ENCODE assay signal across 8 cellular contexts in genomic region chr16:87383522-87384161, GRCh38. TPM values are rescaled to one million over a fixed set of nuclear protein-coding genes. Genes with fewer than 3 reads are reported as not detected.
DNase-seq lines count a peak whose midpoint lies in the region; ATAC-seq and TF ChIP-seq lines count a peak whose summit lies in the region.

A gene with protein sequence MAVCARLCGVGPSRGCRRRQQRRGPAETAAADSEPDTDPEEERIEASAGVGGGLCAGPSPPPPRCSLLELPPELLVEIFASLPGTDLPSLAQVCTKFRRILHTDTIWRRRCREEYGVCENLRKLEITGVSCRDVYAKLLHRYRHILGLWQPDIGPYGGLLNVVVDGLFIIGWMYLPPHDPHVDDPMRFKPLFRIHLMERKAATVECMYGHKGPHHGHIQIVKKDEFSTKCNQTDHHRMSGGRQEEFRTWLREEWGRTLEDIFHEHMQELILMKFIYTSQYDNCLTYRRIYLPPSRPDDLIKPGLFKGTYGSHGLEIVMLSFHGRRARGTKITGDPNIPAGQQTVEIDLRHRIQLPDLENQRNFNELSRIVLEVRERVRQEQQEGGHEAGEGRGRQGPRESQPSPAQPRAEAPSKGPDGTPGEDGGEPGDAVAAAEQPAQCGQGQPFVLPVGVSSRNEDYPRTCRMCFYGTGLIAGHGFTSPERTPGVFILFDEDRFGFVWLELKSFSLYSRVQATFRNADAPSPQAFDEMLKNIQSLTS (minus strand): TSS chr16:87383776. CDS start chr16:87383744, 32 bp downstream.

- DNase-seq in GM12864 (ENCODE audit: low read depth): peak; percentile 73
- peak; percentile 56 for DNase-seq in NCI-H1105 treated with DMSO at 0.1 percent for 48 hours (lab: John Stamatoyannopoulos, UW)
- DNase-seq in T-helper 2 cell: peak; percentile 83 to 86 (median 85)
- DNase-seq in right cardiac atrium: peak; percentile 87 to 95 (median 94)
- DNase-seq in putamen (ENCODE audit: low spot score): peak; percentile 94
- peak in 1 of 2 donors; percentile 95 for DNase-seq in vagina (ENCODE audit: extremely low spot score in 2 of 2)

- peak within 1 kb of the TSS; percentile 90 for H3K27ac ChIP-seq in angular gyrus (ENCODE audit: low read depth, low read length)
- H3K27ac ChIP-seq in right cardiac atrium (ENCODE audit: low read length): peak within 1 kb of the TSS; percentile 87
- H3K27ac ChIP-seq in vagina: peak within 1 kb of the TSS; percentile 98

- H3K4me3 ChIP-seq in GM12864 (ENCODE audit: low read depth, low read length) (peak within 1 kb of the TSS; percentile 81), right cardiac atrium (ENCODE audit: low read length) (peak within 1 kb of the TSS; percentile 73), vagina (peak within 1 kb of the TSS; percentile 62 to 94)

- H3K36me3 ChIP-seq in vagina: no peaks in the 10 kb centered on the region

- intact Hi-C loops in right cardiac atrium (cut with DNase I) (loop anchor here in 3 of 4 donors (5.0 kb wide), 2 partner anchors 56 to 61 kb away; no protein-coding TSS in a partner anchor), vagina (cut with DNase I) (loop anchor here (5.0 kb wide), 1 partner anchor 56 kb away; no protein-coding TSS in a partner anchor)

- H3K27me3 ChIP-seq in right cardiac atrium (ENCODE audit: control insufficient read depth, insufficient read depth) (no peaks in the 10 kb centered on the region), vagina (no peaks in the 10 kb centered on the region)

- peak; percentile 54 to 95 for TF ChIP-seq POLR2A in vagina (IDR thresholded peaks at IDR 0.05)

- TF ChIP-seq CTCF in GM12864 (IDR thresholded peaks at IDR 0.05; ENCODE audit: low read depth, low read length, missing control alignments): no peak
- TF ChIP-seq CTCF in vagina (IDR thresholded peaks at IDR 0.05): no peak

- ATAC-seq in HG02610 (IDR thresholded peaks at IDR 0.05; ENCODE audit: unreplicated experiment) (peak; percentile 58), right cardiac atrium (peak; percentile 91 to 93)

- under 1% methylated on average over 90 of the region's 90 CpGs for WGBS in right cardiac atrium

- H3K9me3 ChIP-seq in right cardiac atrium (ENCODE audit: control insufficient read depth, low read length) (no peaks in the 10 kb centered on the region), vagina (no peaks in the 10 kb centered on the region)

- H3K4me1 ChIP-seq in right cardiac atrium (ENCODE audit: control insufficient read depth, insufficient read depth, low read length) (peaks cover 12% of the 10 kb centered on the region), vagina (peaks cover 73% of the 10 kb centered on the region)

RNA-seq across cellular contexts. Expression of the gene that starts here (rescaled TPM):
- total RNA-seq in right cardiac atrium (10 to 100 TPM; 47.8 to 66.1 (median 57.5) TPM), vagina (93.3 TPM)
- 24.3 TPM for polyA plus RNA-seq in right cardiac atrium
